19 cellular contexts compared by ENCODE assay signal in genomic region chr2:63673865-63674533, GRCh38.
A peak's percentile ranks its signal among the peaks of the same experiment; 100 is the strongest.
DNase-seq lines count a peak whose midpoint lies in the region; ATAC-seq, FAIRE-seq and TF ChIP-seq lines count a peak whose summit lies in the region.
"Had no signal": no experiment of that assay in that cellular context is flagged by ENCODE, and none has a peak within 500 bp of the region (broad histone marks: within the 10 kb centered on the region; RNA-seq: fewer than 3 reads in every experiment).

No MANE protein-coding gene starts in this region.

- H3K27ac ChIP-seq in pancreas, result peak overlapping the region in 1 of 4 donors; percentile 17
- H3K27ac ChIP-seq: 22Rv1, A549, C4-2B had no signal

- H3K4me1 ChIP-seq in pancreas, result peaks cover 0 to 5% (median 4%) of the 10 kb centered on the region in 3 donors
- H3K4me1 ChIP-seq: A549 had no signal

- in situ Hi-C loops in GM13977 (cut with MboI; ENCODE audit: low pct_unique_long_range_greater_than_20kb, low sequenced_read_pairs, unreplicated experiment), result no loop called here

- POLR2A ChIA-PET in activated CD4-positive, alpha-beta T cell treated with anti-CD3 and anti-CD28 coated beads for 36 hours (lab: Charles Lee), result no interaction called here

- WGBS in pancreas, 2 donors, result 20 to 21% methylated on average over 4 of the region's 4 CpGs

- peak; percentile 20 for DNase-seq in activated CD4-positive, alpha-beta T cell treated with anti-CD3 and anti-CD28 coated beads, Interleukin-2, amount 10 ng/mL, durations not matched to agents 24 days and 14 days
- DNase-seq in activated CD4-positive, alpha-beta T cell treated with anti-CD3 and anti-CD28 coated beads for 36 hours, result no peak
- DNase-seq in left lobe of liver (ENCODE audit: low spot score) (peak; percentile 70), pancreas (no peak), GM13977 (ENCODE audit: low spot score) (no peak), ecto neural progenitor cell (ENCODE audit: low spot score) (no peak)
- DNase-seq: AML-193; CD4-positive, alpha-beta memory T cell; DMS153; DMS79; GDM1; HCEC 1CT; HFFc6 had no signal

- H3K9me3 Mint-ChIP-seq in activated CD4-positive, alpha-beta T cell treated with anti-CD3 and anti-CD28 coated beads, Interleukin-2, amount 10 ng/mL, durations not matched to agents 24 days and 14 days, result no peaks in the 10 kb centered on the region
- no peaks in the 10 kb centered on the region for H3K9me3 Mint-ChIP-seq in activated CD4-positive, alpha-beta T cell treated with anti-CD3 and anti-CD28 coated beads for 36 hours (ENCODE audit: low read depth)
- H3K9me3 Mint-ChIP-seq: HFFc6 had no signal

- no peaks in the 10 kb centered on the region for H3K9me3 ChIP-seq in pancreas
- H3K9me3 ChIP-seq: A549 had no signal

- peaks cover 2% of the 10 kb centered on the region for H3K4me1 Mint-ChIP-seq in activated CD4-positive, alpha-beta T cell treated with anti-CD3 and anti-CD28 coated beads, Interleukin-2, amount 10 ng/mL, durations not matched to agents 24 days and 14 days
- H3K4me1 Mint-ChIP-seq in activated CD4-positive, alpha-beta T cell treated with anti-CD3 and anti-CD28 coated beads for 36 hours, result peaks cover 18% of the 10 kb centered on the region

- H3K27me3 Mint-ChIP-seq in activated CD4-positive, alpha-beta T cell treated with anti-CD3 and anti-CD28 coated beads, Interleukin-2, amount 10 ng/mL, durations not matched to agents 24 days and 14 days, result peaks cover 15% of the 10 kb centered on the region
- H3K27me3 Mint-ChIP-seq in activated CD4-positive, alpha-beta T cell treated with anti-CD3 and anti-CD28 coated beads for 36 hours, result peaks cover 20% of the 10 kb centered on the region

- no peak overlapping the region for H3K4me3 ChIP-seq in pancreas
- H3K4me3 ChIP-seq: A549 had no signal

- H3K27me3 ChIP-seq in pancreas, result no peaks in the 10 kb centered on the region

- H3K36me3 Mint-ChIP-seq in activated CD4-positive, alpha-beta T cell treated with anti-CD3 and anti-CD28 coated beads, Interleukin-2, amount 10 ng/mL, durations not matched to agents 24 days and 14 days (ENCODE audit: low read depth), result no peaks in the 10 kb centered on the region
- no peaks in the 10 kb centered on the region for H3K36me3 Mint-ChIP-seq in activated CD4-positive, alpha-beta T cell treated with anti-CD3 and anti-CD28 coated beads for 36 hours (ENCODE audit: low read depth)
- H3K36me3 Mint-ChIP-seq: CD4-positive, alpha-beta memory T cell had no signal

- no peaks in the 10 kb centered on the region for H3K36me3 ChIP-seq in pancreas

- CTCF ChIA-PET in activated CD4-positive, alpha-beta T cell treated with anti-CD3 and anti-CD28 coated beads for 36 hours (lab: Charles Lee), result interaction anchor here (0.7 to 1.1 kb wide), 2 partner anchors 186 to 852 kb away, joined by 3 to 4 read pairs; no protein-coding TSS in a partner anchor

- no peak for ATAC-seq in activated CD4-positive, alpha-beta T cell treated with anti-CD3 and anti-CD28 coated beads for 36 hours
- ATAC-seq in left lobe of liver (peak; percentile 89), pancreas (peak in 3 of 4 donors; percentile 66 to 87 (median 68)), HG02884 (IDR thresholded peaks at IDR 0.05; ENCODE audit: unreplicated experiment) (no peak)
- ATAC-seq: A549 had no signal

- H3K27ac Mint-ChIP-seq in activated CD4-positive, alpha-beta T cell treated with anti-CD3 and anti-CD28 coated beads, Interleukin-2, amount 10 ng/mL, durations not matched to agents 24 days and 14 days, result no peak overlapping the region
- no peak overlapping the region for H3K27ac Mint-ChIP-seq in activated CD4-positive, alpha-beta T cell treated with anti-CD3 and anti-CD28 coated beads for 36 hours
- H3K27ac Mint-ChIP-seq: CD4-positive, alpha-beta memory T cell; HFFc6 had no signal

- intact Hi-C loops in activated CD4-positive, alpha-beta T cell treated with anti-CD3 and anti-CD28 coated beads, Interleukin-2, amount 10 ng/mL, durations not matched to agents 24 days and 14 days (cut with micrococcal nuclease), result no loop called here
- intact Hi-C loops in activated CD4-positive, alpha-beta T cell treated with anti-CD3 and anti-CD28 coated beads for 36 hours (cut with DNase I, micrococcal nuclease), result no loop called here
- intact Hi-C loops in pancreas (cut with DNase I), result no loop called here

- TF ChIP-seq CTCF in pancreas (IDR thresholded peaks at IDR 0.05) (no peak), GM13977 (IDR thresholded peaks at IDR 0.05; ENCODE audit: extremely low read depth, insufficient read depth, missing control alignments) (no peak)

- no peak overlapping the region for H3K4me3 Mint-ChIP-seq in activated CD4-positive, alpha-beta T cell treated with anti-CD3 and anti-CD28 coated beads, Interleukin-2, amount 10 ng/mL, durations not matched to agents 24 days and 14 days
- H3K4me3 Mint-ChIP-seq in activated CD4-positive, alpha-beta T cell treated with anti-CD3 and anti-CD28 coated beads for 36 hours, result no peak overlapping the region
- H3K4me3 Mint-ChIP-seq: CD4-positive, alpha-beta memory T cell; HFFc6 had no signal

- no peak for FAIRE-seq in pancreas (lab: Jason Lieb, UNC)
- FAIRE-seq: A549, GM19239, H54 had no signal

Comparison
In these comparisons a context has a peak if more than half of its experiments do, and no peak if none do; other contexts are left out.
1. DNase-seq: peak in activated CD4-positive, alpha-beta T cell treated with anti-CD3 and anti-CD28 coated beads, Interleukin-2, amount 10 ng/mL, durations not matched to agents 24 days and 14 days (single experiment) and left lobe of liver (single experiment); none in activated CD4-positive, alpha-beta T cell treated with anti-CD3 and anti-CD28 coated beads for 36 hours (single experiment), pancreas (0 of 6), GM13977 (single experiment) and ecto neural progenitor cell (single experiment).
2. ATAC-seq: peak in left lobe of liver (single experiment) and pancreas (3 of 4); none in activated CD4-positive, alpha-beta T cell treated with anti-CD3 and anti-CD28 coated beads for 36 hours (single experiment) and HG02884 (single experiment).